8 cellular contexts compared by ENCODE assay signal in the genomic region with DNA sequence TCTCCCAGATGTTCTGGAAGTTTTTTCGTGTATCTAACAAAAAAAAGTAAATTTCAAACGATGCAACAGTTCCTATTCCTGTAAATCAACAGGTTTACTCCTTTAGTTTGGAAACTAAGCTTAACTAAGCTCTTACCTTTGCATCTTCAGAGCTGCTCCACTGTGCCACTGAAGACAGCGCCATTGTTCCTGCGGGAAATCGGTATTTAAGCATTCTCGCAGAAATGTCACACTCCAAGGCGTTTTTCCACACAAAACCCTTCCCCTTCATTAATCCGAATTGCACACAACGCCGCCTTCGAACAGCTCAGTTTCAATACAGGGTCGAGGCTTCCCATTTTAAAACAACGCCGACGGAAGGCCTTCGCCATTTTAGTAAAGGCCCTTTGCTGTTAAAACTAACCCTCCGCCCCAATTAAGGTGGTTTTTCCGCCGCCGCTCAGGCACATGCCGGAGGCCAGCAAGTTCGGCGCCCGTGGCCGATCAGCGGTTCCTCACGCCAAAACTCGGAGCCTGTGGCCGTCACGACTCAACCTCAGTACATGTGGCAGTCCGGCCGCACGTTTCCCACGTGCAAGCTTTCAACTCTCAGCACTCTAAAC. TPM values are rescaled to one million over a fixed set of nuclear protein-coding genes. Genes with fewer than 3 reads are reported as not detected.
DNase-seq lines count a peak whose midpoint lies in the region; ATAC-seq, FAIRE-seq and TF ChIP-seq lines count a peak whose summit lies in the region.

No MANE protein-coding gene starts in this region.

- H3K4me3 ChIP-seq in A549 (peak overlapping the region; percentile 97), astrocyte (ENCODE audit: insufficient read depth, low read depth, low read length) (peak overlapping the region; percentile 100), suprapubic skin (peak overlapping the region; percentile 99)

- WGBS in A549 (ENCODE audit: missing lambda C conversion rate) = under 1% methylated on average over 34 of the region's 34 CpGs
- under 1% methylated on average over 34 of the region's 34 CpGs for WGBS in suprapubic skin

- POLR2A ChIA-PET in A549 (lab: Yijun Ruan, JAX) = interaction anchor here (0.5 to 8.4 kb wide), 27 partner anchors 8 to 915 kb away, joined by 3 to 378 read pairs (median 5); a partner anchor contains a TSS

- peaks cover 52% of the 10 kb centered on the region for H4K20me1 ChIP-seq in astrocyte (ENCODE audit: insufficient read depth, low read length)

- TF ChIP-seq POLR2A in A549 (IDR thresholded peaks at IDR 0.05; ENCODE audit: low read length) (no peak), suprapubic skin (IDR thresholded peaks at IDR 0.05) (no peak), H54 (IDR thresholded peaks at IDR 0.05; ENCODE audit: low read depth, low read length) (no peak)

- H3K27ac Mint-ChIP-seq in HFFc6 = peak overlapping the region; percentile 100
- H3K27ac Mint-ChIP-seq in astrocyte (ENCODE audit: unreplicated experiment) = peak overlapping the region; percentile 99

- no peak for TF ChIP-seq EP300 in A549 (IDR thresholded peaks at IDR 0.05)
- TF ChIP-seq EP300 in suprapubic skin (IDR thresholded peaks at IDR 0.05) = no peak

- no peak for TF ChIP-seq RAD21 in A549 (conservative IDR thresholded peaks at IDR 0.05 in 1 of 2, IDR thresholded peaks at IDR 0.05 in 1 of 2)

- H3K4me1 Mint-ChIP-seq in HFFc6 (ENCODE audit: low read depth) = peaks cover 52% of the 10 kb centered on the region
- H3K4me1 Mint-ChIP-seq in astrocyte (ENCODE audit: low read depth, unreplicated experiment) = peaks cover 13% of the 10 kb centered on the region

- TF ChIP-seq CTCF in A549 (IDR thresholded peaks at IDR 0.05) = no peak
- TF ChIP-seq CTCF in HFFc6 (IDR thresholded peaks at IDR 0.05) = no peak
- TF ChIP-seq CTCF in astrocyte (IDR thresholded peaks at IDR 0.05; ENCODE audit: insufficient read depth, low read depth, low read length) = no peak
- no peak for TF ChIP-seq CTCF in suprapubic skin (IDR thresholded peaks at IDR 0.05)

- H3K36me3 Mint-ChIP-seq in HFFc6 (ENCODE audit: low read depth) = peaks cover 60% of the 10 kb centered on the region
- H3K36me3 Mint-ChIP-seq in astrocyte (ENCODE audit: low read depth, unreplicated experiment) = peaks cover 26% of the 10 kb centered on the region

- FAIRE-seq in A549 (lab: Jason Lieb, UNC) (no peak), astrocyte (lab: Jason Lieb, UNC) (no peak), H54 (lab: Jason Lieb, UNC) (no peak)

- peak overlapping the region; percentile 94 to 97 for H3K27ac ChIP-seq in A549
- peak overlapping the region; percentile 85 for H3K27ac ChIP-seq in astrocyte (ENCODE audit: low read depth, low read length)
- H3K27ac ChIP-seq in suprapubic skin = peak overlapping the region; percentile 94

- H3K79me2 ChIP-seq in astrocyte (ENCODE audit: insufficient read depth, low read length) = peaks cover 66% of the 10 kb centered on the region

- peaks cover 27% of the 10 kb centered on the region; the same call in 2 of the 3 replicates for H3K4me1 ChIP-seq in A549
- H3K4me1 ChIP-seq in astrocyte (ENCODE audit: insufficient read depth, low read length) = peaks cover 7% of the 10 kb centered on the region
- peaks cover 45% of the 10 kb centered on the region for H3K4me1 ChIP-seq in suprapubic skin

- DNase-seq in A549 (ENCODE audit: low read depth in 1 of 2, low spot score in 1 of 2) = no peak
- DNase-seq in HFFc6 = no peak
- no peak for DNase-seq in astrocyte (ENCODE audit: low read depth)
- DNase-seq in kidney tubule cell (ENCODE audit: low spot score) = peak; percentile 29
- DNase-seq in suprapubic skin (ENCODE audit: low spot score in 2 of 2) = no peak
- DNase-seq in H54 (ENCODE audit: insufficient read length, low spot score) = no peak
- DNase-seq in NCI-H774 (lab: John Stamatoyannopoulos, UW) = no peak
- no peak for DNase-seq in activated CD4-positive, alpha-beta T cell treated with anti-CD3 and anti-CD28 coated beads, Interleukin-2, amount 50 U/mL, for 1 hour

- no peak overlapping the region for H2AFZ ChIP-seq in astrocyte (ENCODE audit: low read depth, low read length)

- CTCF ChIA-PET in A549 (lab: Yijun Ruan, JAX) = interaction anchor here (0.9 kb wide), 1 partner anchor 66 kb away, joined by 3 read pairs; no protein-coding TSS in a partner anchor

- H3K36me3 ChIP-seq in astrocyte (ENCODE audit: insufficient read depth, low read length) (peaks cover 35% of the 10 kb centered on the region), suprapubic skin (no peaks in the 10 kb centered on the region)

- ATAC-seq in A549 = peak in 1 of 2 experiments; percentile 3; a peak in 1 of 6 replicates

- H3K4me3 Mint-ChIP-seq in HFFc6 = peak overlapping the region; percentile 99
- H3K4me3 Mint-ChIP-seq in astrocyte (ENCODE audit: unreplicated experiment) = peak overlapping the region; percentile 100

- H3K27me3 Mint-ChIP-seq in HFFc6 (ENCODE audit: insufficient read depth) = peaks cover 28% of the 10 kb centered on the region
- H3K27me3 Mint-ChIP-seq in astrocyte (ENCODE audit: low read depth, unreplicated experiment) = no peaks in the 10 kb centered on the region

- H3K4me2 ChIP-seq in A549 (peak overlapping the region; percentile 95), astrocyte (ENCODE audit: low read length) (peak overlapping the region; percentile 92)

- H3K9me3 Mint-ChIP-seq in HFFc6 (peaks cover 11% of the 10 kb centered on the region), astrocyte (ENCODE audit: unreplicated experiment) (no peaks in the 10 kb centered on the region)

- H3K9me3 ChIP-seq in A549 (no peaks in the 10 kb centered on the region), astrocyte (ENCODE audit: insufficient read depth, low read depth, low read length) (no peaks in the 10 kb centered on the region), suprapubic skin (no peaks in the 10 kb centered on the region)

- peak overlapping the region; percentile 99 for H3K9ac ChIP-seq in astrocyte (ENCODE audit: low read length)

- H3K27me3 ChIP-seq in astrocyte (ENCODE audit: insufficient read depth, low read length) (no peaks in the 10 kb centered on the region), suprapubic skin (no peaks in the 10 kb centered on the region)

TF ChIP-seq in A549, 52 proteins besides CTCF, POLR2A, EP300 and RAD21:
- no peak for TF ChIP-seq FOXS1 (CRISPR knock-in tag; IDR thresholded peaks at IDR 0.05)
- no peak; the same call in 1 of the 2 replicates for TF ChIP-seq TP53 (CRISPR knock-in tag; IDR thresholded peaks at IDR 0.05)
- no peak for TF ChIP-seq HOXB5 (CRISPR knock-in tag; IDR thresholded peaks at IDR 0.05)
- TF ChIP-seq HOXB13 (CRISPR knock-in tag; IDR thresholded peaks at IDR 0.05; ENCODE audit: low read depth) = 0 out of 2 replicates have a peak, but pooled peaks have one; percentile 56
- TF ChIP-seq RNF2 (IDR thresholded peaks at IDR 0.05; ENCODE audit: borderline replicate concordance, low read depth) = no peak
- TF ChIP-seq NFE2L2 (conservative IDR thresholded peaks at IDR 0.05; ENCODE audit: low read length) = no peak
- no peak for TF ChIP-seq POLR2AphosphoS2 (conservative IDR thresholded peaks at IDR 0.05; ENCODE audit: low read length)
- peak; percentile 62; the same call in 1 of the 2 replicates for TF ChIP-seq TFCP2L1 (CRISPR knock-in tag; IDR thresholded peaks at IDR 0.05)
- TF ChIP-seq HOXA7 (CRISPR knock-in tag; IDR thresholded peaks at IDR 0.05) = peak; percentile 93
- peak; percentile 76; the same call in 1 of the 2 replicates for TF ChIP-seq RARB (CRISPR knock-in tag; IDR thresholded peaks at IDR 0.05)

RNA-seq across cellular contexts. Expression of a gene that starts 35.4 kb away (rescaled TPM):
- 47.5 and 60.6 TPM in 2 replicates for polyA plus RNA-seq in A549 (2011; rRNA removed)
- polyA plus RNA-seq in A549 (2012; cell fraction: cytosol; rRNA removed) = 14.7 and 15.2 TPM in 2 replicates
- polyA plus RNA-seq in A549 (2012; cell fraction: nucleus; rRNA removed) = 8.4 and 18.8 TPM in 2 replicates
- polyA plus RNA-seq in A549 (2017; fragmentation: RNase III; extraction: RNeasy Plus Mini Kit Qiagen cat#74134 plus additional on column Dnase treatment) = 100 to 108 TPM (median 102 TPM) in 3 replicates
- 14.1 and 18.4 TPM in 2 replicates for polyA minus RNA-seq in A549 (2011; rRNA and poly(A)+ RNA removed)
- 100 to 1,000 TPM; 122 to 139 (median 133) TPM for total RNA-seq in HFFc6 (2021; fragmentation: NEBNext Ultra II Directional; extraction: Animal tissue kit (Norgen Biotek cat#: 25700))
- 122 and 136 TPM in 2 replicates for total RNA-seq in astrocyte
- 10 to 100 TPM; 59.7 to 71.4 (median 64.3) TPM for total RNA-seq in suprapubic skin
